Comparison of ENCODE assay signal across 8 cellular contexts in genomic region chr5:141567513-141568117, GRCh38. TPM values are rescaled to one million over a fixed set of nuclear protein-coding genes. Genes with fewer than 3 reads are reported as not detected.
DNase-seq lines count a peak whose midpoint lies in the region; ATAC-seq and TF ChIP-seq lines count a peak whose summit lies in the region.

No MANE protein-coding gene starts in this region.

- H3K4me3 Mint-ChIP-seq in CD8-positive, alpha-beta T cell: no peak overlapping the region

- ATAC-seq in CD8-positive, alpha-beta T cell: peak; percentile 21
- ATAC-seq in lung (ENCODE audit: insufficient read depth, low FRiP score) (no peak), GM21529 (IDR thresholded peaks at IDR 0.05; ENCODE audit: unreplicated experiment) (no peak), GM18907 (IDR thresholded peaks at IDR 0.05; ENCODE audit: unreplicated experiment) (no peak), HG03460 (IDR thresholded peaks at IDR 0.05; ENCODE audit: unreplicated experiment) (no peak)

- H3K36me3 ChIP-seq in CD8-positive, alpha-beta T cell (ENCODE audit: insufficient read depth, low read length): peaks cover 63% of the 10 kb centered on the region
- H3K36me3 ChIP-seq in HEK293 (ENCODE audit: control insufficient read depth in 2 of 2, insufficient read depth in 1 of 2, low read length in 2 of 2) (peaks cover 13 to 77% of the 10 kb centered on the region in 2 experiments), lung (ENCODE audit: control insufficient read depth in 2 of 2, insufficient read depth in 2 of 2, low read length in 2 of 2) (peaks cover 8 to 37% of the 10 kb centered on the region in 2 donors)

- no peak overlapping the region for H3K4me3 ChIP-seq in CD8-positive, alpha-beta T cell (ENCODE audit: low read depth, low read length)
- H3K4me3 ChIP-seq in HEK293 (ENCODE audit: low read depth, low read length) (no peak overlapping the region), lung (no peak overlapping the region)

- no peaks in the 10 kb centered on the region for H3K27me3 Mint-ChIP-seq in CD8-positive, alpha-beta T cell (ENCODE audit: low read depth)

- H3K27ac Mint-ChIP-seq in CD8-positive, alpha-beta T cell: no peak overlapping the region

- H3K36me3 Mint-ChIP-seq in CD8-positive, alpha-beta T cell: peaks cover 86% of the 10 kb centered on the region

- TF ChIP-seq CTCF in CD8-positive, alpha-beta T cell (IDR thresholded peaks at IDR 0.05): peak; percentile 95
- peak; percentile 26; the same call in 1 of the 2 replicates for TF ChIP-seq CTCF in HEK293 (tag by site-specific recombination; IDR thresholded peaks at IDR 0.05)
- peak; percentile 4 for TF ChIP-seq CTCF in lung (IDR thresholded peaks at IDR 0.05; ENCODE audit: control extremely low read depth, extremely low read depth)

- DNase-seq in CD8-positive, alpha-beta T cell: no peak
- peak; percentile 32 for DNase-seq in astrocyte of the hippocampus (ENCODE audit: low read depth, low spot score)
- DNase-seq in lung (ENCODE audit: low spot score): no peak
- DNase-seq in foreskin melanocyte: no peak

- H3K4me1 Mint-ChIP-seq in CD8-positive, alpha-beta T cell (ENCODE audit: low read depth): peaks cover 30% of the 10 kb centered on the region

- H3K4me1 ChIP-seq in CD8-positive, alpha-beta T cell (ENCODE audit: insufficient read depth, low read length): no peaks in the 10 kb centered on the region
- H3K4me1 ChIP-seq in HEK293 (ENCODE audit: control insufficient read depth, insufficient read depth, low read length) (no peaks in the 10 kb centered on the region), lung (ENCODE audit: control insufficient read depth in 2 of 2, insufficient read depth in 2 of 2, low read length in 2 of 2) (peaks cover 0 to 5% of the 10 kb centered on the region in 2 donors)

- H3K9me3 ChIP-seq in CD8-positive, alpha-beta T cell (ENCODE audit: low read length): no peaks in the 10 kb centered on the region
- H3K9me3 ChIP-seq in HEK293 (ENCODE audit: control insufficient read depth, insufficient read depth, low read depth, low read length): no peaks in the 10 kb centered on the region
- H3K9me3 ChIP-seq in lung (ENCODE audit: control insufficient read depth in 2 of 2, insufficient read depth in 1 of 2, low read length in 1 of 2): no peaks in the 10 kb centered on the region

- no peaks in the 10 kb centered on the region for H3K9me3 Mint-ChIP-seq in CD8-positive, alpha-beta T cell

- WGBS in lung, 2 donors: 50 to 51% methylated on average over 2 of the region's 2 CpGs

- intact Hi-C loops in CD8-positive, alpha-beta T cell (cut with DNase I, micrococcal nuclease): loop anchor here (2.0 to 10.0 kb wide), 5 partner anchors 15 to 873 kb away; partner anchors contain the start of genes HARS1 (in 2 of the 2), HARS2 (in 2 of the 2), DIAPH1 (in 1 of the 2) and PCDHB16 (in 1 of the 2)

- H3K27me3 ChIP-seq in CD8-positive, alpha-beta T cell (ENCODE audit: insufficient read depth, low read length): no peaks in the 10 kb centered on the region
- H3K27me3 ChIP-seq in lung (ENCODE audit: control insufficient read depth, insufficient read depth): no peaks in the 10 kb centered on the region

- POLR2A ChIA-PET in CD8-positive, alpha-beta T cell (lab: Charles Lee): interaction anchor here (0.5 to 0.7 kb wide), 2 partner anchors 30 to 242 kb away, joined by 3 read pairs; no protein-coding TSS in a partner anchor
- POLR2A ChIA-PET in HEK293 (lab: Yijun Ruan, JAX): interaction anchor here (0.6 kb wide), 2 partner anchors 51 to 94 kb away, joined by 3 read pairs; partner anchors contain the start of gene DIAPH1

- no peak overlapping the region for H3K27ac ChIP-seq in CD8-positive, alpha-beta T cell (ENCODE audit: low read depth, low read length)
- H3K27ac ChIP-seq in HEK293 (ENCODE audit: extremely low read depth, low read depth, low read length): no peak overlapping the region
- H3K27ac ChIP-seq in lung (ENCODE audit: low read depth in 1 of 2, low read length in 1 of 2): no peak overlapping the region

- CTCF ChIA-PET in CD8-positive, alpha-beta T cell (lab: Charles Lee): interaction anchor here (0.6 to 2.9 kb wide), 35 partner anchors 10 to 377 kb away, joined by 3 to 24 read pairs (median 4); partner anchors contain the start of genes DIAPH1, HDAC3, PCDHB14 and PCDHGA10
- CTCF ChIA-PET in HEK293 (lab: Yijun Ruan, JAX): interaction anchor here (0.5 to 3.2 kb wide), 50 partner anchors 8 to 1140 kb away, joined by 3 to 18 read pairs (median 4); partner anchors contain the start of genes DIAPH1, PCDHB11, PCDHB14 and PCDHGA11

TF ChIP-seq in HEK293, 187 proteins besides CTCF, POLR2A, EP300 and RAD21:
- TF ChIP-seq REST (tag by site-specific recombination; IDR thresholded peaks at IDR 0.05): no peak
- TF ChIP-seq ZNF654 (tag by site-specific recombination; IDR thresholded peaks at IDR 0.05; ENCODE audit: low read depth): peak; percentile 35

RNA-seq across cellular contexts. Expression of gene DIAPH1, which starts 51.2 kb away (rescaled TPM):
- total RNA-seq in CD8-positive, alpha-beta T cell: 100 to 1,000 TPM; 155 to 166 TPM
- 100 to 1,000 TPM in 1 of 2 donors, 10 to 100 TPM in 1; 41.7 to 151 TPM for total RNA-seq in lung
- 10 to 100 TPM; 54.0 to 74.8 TPM for polyA plus RNA-seq in lung

Comparison
In these comparisons a context has a peak if more than half of its experiments do, and no peak if none do; other contexts are left out.
1. CTCF ChIP-seq: peak in every context shown above with its lines; median percentile 95 in CD8-positive, alpha-beta T cell; 26 in HEK293; 4 in lung.